ENCODE assay signal across 9 cellular contexts in the genomic region with DNA sequence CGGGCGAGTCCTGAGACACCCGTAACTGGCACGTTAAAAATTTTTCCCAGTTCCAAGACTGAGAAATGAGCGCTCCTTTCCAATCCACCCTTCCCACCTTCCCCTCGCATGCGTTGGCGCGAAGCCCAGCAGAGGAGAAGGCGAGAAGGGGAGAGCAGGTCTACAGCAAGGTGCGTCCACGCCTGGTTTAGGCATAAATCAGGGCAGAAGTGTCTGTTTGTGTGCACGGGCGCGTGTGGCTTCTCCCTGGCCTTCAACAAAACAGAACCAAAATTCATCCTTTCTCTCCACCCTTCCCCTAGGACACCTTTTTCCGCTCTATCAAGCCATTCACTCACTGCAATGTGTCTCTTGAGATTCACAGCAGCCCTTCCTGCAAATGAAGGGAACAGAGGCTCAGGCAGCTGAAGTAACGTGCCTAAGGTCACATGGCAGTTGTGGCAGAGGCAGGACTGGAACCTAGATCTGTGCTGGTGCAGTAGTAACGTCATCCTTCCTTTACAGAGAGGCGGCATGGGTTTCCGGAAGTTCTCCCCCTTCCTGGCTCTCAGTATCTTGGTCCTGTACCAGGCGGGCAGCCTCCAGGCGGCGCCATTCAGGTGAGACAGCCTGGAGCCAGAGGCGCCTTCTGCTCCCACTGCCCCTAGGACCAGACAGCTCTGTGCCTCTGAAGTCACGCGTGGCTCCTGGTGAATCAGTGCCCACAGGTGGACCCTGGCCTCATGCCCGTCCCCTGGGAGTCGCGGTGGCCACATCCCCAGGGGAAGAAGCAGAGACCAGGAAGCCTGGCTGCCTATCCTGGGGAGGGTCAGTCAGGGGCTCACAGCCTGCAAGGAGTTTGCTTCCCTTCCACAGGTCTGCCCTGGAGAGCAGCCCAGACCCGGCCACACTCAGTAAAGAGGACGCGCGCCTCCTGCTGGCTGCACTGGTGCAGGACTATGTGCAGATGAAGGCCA. TPM values are rescaled to one million over a fixed set of nuclear protein-coding genes. Genes with fewer than 3 reads are reported as not detected.
A peak's percentile ranks its signal among the peaks of the same experiment; 100 is the strongest.
DNase-seq lines count a peak whose midpoint lies in the region; ATAC-seq, FAIRE-seq and TF ChIP-seq lines count a peak whose summit lies in the region.
"Had no signal": no experiment of that assay in that cellular context is flagged by ENCODE, and none has a peak within 500 bp of the region (broad histone marks: within the 10 kb centered on the region; RNA-seq: fewer than 3 reads in every experiment).

No MANE protein-coding gene starts in this region.

- H2AFZ ChIP-seq in neural progenitor cell (replicated peaks), result peak overlapping the region; percentile 97

- peak; percentile 70 for TF ChIP-seq CTCF in foreskin fibroblast (IDR thresholded peaks at IDR 0.05; ENCODE audit: low read depth, low read length)
- peak; percentile 68 for TF ChIP-seq CTCF in neural progenitor cell (IDR thresholded peaks at IDR 0.05)

- peaks cover 6% of the 10 kb centered on the region for H3K9me3 Mint-ChIP-seq in neural progenitor cell

- peak; percentile 90 for ATAC-seq in GM21786 (IDR thresholded peaks at IDR 0.05; ENCODE audit: unreplicated experiment)

- H3K27me3 Mint-ChIP-seq in neural progenitor cell (ENCODE audit: insufficient read depth, low read depth), result peaks cover 11% of the 10 kb centered on the region

- H3K27me3 ChIP-seq in neural progenitor cell, result peaks cover 33% of the 10 kb centered on the region

- H3K4me1 ChIP-seq in neural progenitor cell, result no peaks in the 10 kb centered on the region

- H3K4me3 Mint-ChIP-seq in neural progenitor cell, result peak overlapping the region; percentile 82

- no peak overlapping the region for H3K9ac ChIP-seq in neural progenitor cell

- no peaks in the 10 kb centered on the region for H4K20me1 ChIP-seq in neural progenitor cell (ENCODE audit: low read depth)

- no peak overlapping the region for H3K27ac ChIP-seq in neural progenitor cell
- H3K27ac ChIP-seq: skin epidermis had no signal

- no peaks in the 10 kb centered on the region for H3K79me2 ChIP-seq in neural progenitor cell (ENCODE audit: low read depth)

- no peaks in the 10 kb centered on the region for H3K36me3 Mint-ChIP-seq in neural progenitor cell

- DNase-seq in DMS53 treated with DMSO at 0.1 percent for 48 hours (lab: John Stamatoyannopoulos, UW; ENCODE audit: unreplicated experiment), result peak; percentile 95
- peak; percentile 32 for DNase-seq in KG1 (lab: John Stamatoyannopoulos, UW)
- DNase-seq in RCC 7860 (ENCODE audit: low spot score), result peak; percentile 51
- DNase-seq in activated T-helper 1 cell treated with anti-CD3 and anti-CD28 coated beads, Interleukin-2, amount 50 U/mL, for 16 hours (ENCODE audit: low read depth in 1 of 2, low spot score in 1 of 2), result peak; percentile 71 to 72
- DNase-seq in foreskin fibroblast, result peak; percentile 33 to 85
- peak; percentile 95 for DNase-seq in neural progenitor cell (ENCODE audit: low spot score)
- peak; percentile 36 for DNase-seq in stromal cell of bone marrow (ENCODE audit: low read depth)

- FAIRE-seq in RCC 7860 (lab: Jason Lieb, UNC), result no peak

- H3K4me2 ChIP-seq in neural progenitor cell, result peak overlapping the region; percentile 92

- no peak overlapping the region for H3K27ac Mint-ChIP-seq in neural progenitor cell

- H3K9me3 ChIP-seq in neural progenitor cell (ENCODE audit: low read depth), result no peaks in the 10 kb centered on the region

- H3K36me3 ChIP-seq in neural progenitor cell, result no peaks in the 10 kb centered on the region

- peaks cover 9% of the 10 kb centered on the region for H3F3A ChIP-seq in neural progenitor cell (ENCODE audit: low read depth)

- peak overlapping the region; percentile 11 to 29 for H3K4me3 ChIP-seq in foreskin fibroblast (ENCODE audit: low read depth in 1 of 2, low read length in 2 of 2)
- peak overlapping the region; percentile 57 for H3K4me3 ChIP-seq in neural progenitor cell

- peaks cover 6% of the 10 kb centered on the region for H3K4me1 Mint-ChIP-seq in neural progenitor cell

RNA-seq across cellular contexts. Expression of a gene that starts 1.1 kb away (rescaled TPM):
- total RNA-seq in neural progenitor cell (ENCODE audit: low replicate concordance), result 0.62 and 3.1 TPM in 2 replicates

RNA-seq across cellular contexts. Expression of a gene that starts 40.2 kb away (rescaled TPM):
- total RNA-seq in neural progenitor cell (ENCODE audit: low replicate concordance), result 0.09 and 0.87 TPM in 2 replicates

Comparison
In these comparisons a context has a peak if more than half of its experiments do, and no peak if none do; other contexts are left out.
1. DNase-seq: peak in every context shown above with its lines; median percentile 95 in DMS53 treated with DMSO at 0.1 percent for 48 hours; 95 in neural progenitor cell; 72 in activated T-helper 1 cell treated with anti-CD3 and anti-CD28 coated beads, Interleukin-2, amount 50 U/mL, for 16 hours; 59 in foreskin fibroblast; 51 in RCC 7860; 36 in stromal cell of bone marrow; 32 in KG1.